ENCODE assay signal across 35 cellular contexts in genomic region chr15:87704276-87704675, GRCh38.
"Had no signal": no experiment of that assay in that cellular context is flagged by ENCODE, and none has a peak within 500 bp of the region (broad histone marks: within the 10 kb centered on the region; RNA-seq: fewer than 3 reads in every experiment).

No MANE protein-coding gene starts in this region.

- H3K36me3 ChIP-seq: adrenal gland, SJCRH30 had no signal

- H3K27ac ChIP-seq: adrenal gland, SJCRH30 had no signal

- H3K4me2 ChIP-seq: SK-N-SH had no signal

- H3K36me3 Mint-ChIP-seq: activated naive CD4-positive, alpha-beta T cell treated with anti-CD3 and anti-CD28 coated beads, Interleukin-2, amount 50 U/mL, for 72 hours; brain had no signal

- H3K9me3 Mint-ChIP-seq: activated CD4-positive, alpha-beta T cell treated with anti-CD3 and anti-CD28 coated beads, Interleukin-2, amount 10 ng/mL, durations not matched to agents 7 days and 5 days; activated naive CD4-positive, alpha-beta T cell treated with anti-CD3 and anti-CD28 coated beads for 36 hours; activated T-cell treated with anti-CD3 and anti-CD28 coated beads, Interleukin-2, amount 50 U/mL, for 24 hours had no signal

- H3K27me3 Mint-ChIP-seq: activated CD4-positive, alpha-beta T cell treated with anti-CD3 and anti-CD28 coated beads, Interleukin-2, amount 10 ng/mL, durations not matched to agents 7 days and 5 days; activated T-cell treated with anti-CD3 and anti-CD28 coated beads, Interleukin-2, amount 50 U/mL, for 24 hours had no signal

- ATAC-seq: activated CD4-positive, alpha-beta T cell treated with anti-CD3 and anti-CD28 coated beads for 36 hours; activated CD4-positive, CD25-positive, alpha-beta regulatory T cell treated with anti-CD3 and anti-CD28 coated beads, Interleukin-2, amount 50 U/mL, for 24 hours; activated CD8-positive, alpha-beta T cell treated with anti-CD3 and anti-CD28 coated beads, Interleukin-2, amount 10 ng/mL, durations not matched to agents 7 days and 5 days; activated naive CD4-positive, alpha-beta T cell treated with anti-CD3 and anti-CD28 coated beads, Interleukin-2, amount 50 U/mL, for 72 hours; Panc1 had no signal

- H3K9me3 ChIP-seq: adrenal gland, SJCRH30, SK-N-SH had no signal

- H3K9ac ChIP-seq: SK-N-SH had no signal

- H3K27me3 ChIP-seq: adrenal gland, SJCRH30 had no signal

- H3K4me1 Mint-ChIP-seq: activated CD4-positive, alpha-beta T cell treated with anti-CD3 and anti-CD28 coated beads for 36 hours; activated CD4-positive, alpha-beta T cell treated with anti-CD3 and anti-CD28 coated beads, Interleukin-2, amount 10 ng/mL, durations not matched to agents 7 days and 5 days had no signal

- H3K27ac Mint-ChIP-seq: activated CD4-positive, alpha-beta T cell treated with anti-CD3 and anti-CD28 coated beads for 36 hours; activated CD4-positive, alpha-beta T cell treated with anti-CD3 and anti-CD28 coated beads, Interleukin-2, amount 10 ng/mL, durations not matched to agents 7 days and 5 days; activated CD8-positive, alpha-beta T cell treated with anti-CD3 and anti-CD28 coated beads, Interleukin-2, amount 10 ng/mL, durations not matched to agents 7 days and 5 days; activated naive CD4-positive, alpha-beta T cell treated with anti-CD3 and anti-CD28 coated beads for 36 hours; activated naive CD4-positive, alpha-beta T cell treated with anti-CD3 and anti-CD28 coated beads, Interleukin-2, amount 50 U/mL, for 72 hours; activated T-cell treated with anti-CD3 and anti-CD28 coated beads, Interleukin-2, amount 50 U/mL, for 24 hours; activated T-helper 1 cell treated with anti-CD3 and anti-CD28 coated beads, Interleukin-12 subunit alpha, Interleukin-12 subunit beta, Interleukin-2, Interleukin-4 antibody, amounts not matched to agents 30 ng/mL and 10 ng/mL and 1 ng/mL, durations not matched to agents 14 hours and 24 hours and 36 hours; brain; T-helper 1 cell treated with Interleukin-12 subunit alpha and Interleukin-12 subunit beta and Interleukin-4 antibody, amounts not matched to agents 30 μg/mL and 1 μg/mL, for 36 hours; T-helper 2 cell treated with Interferon-gamma antibody and Interleukin-4, amounts not matched to agents 5 μg/mL and 100 μg/mL, for 36 hours had no signal

- DNase-seq: activated CD4-positive, alpha-beta T cell treated with anti-CD3 and anti-CD28 coated beads for 36 hours; activated CD4-positive, alpha-beta T cell treated with anti-CD3 and anti-CD28 coated beads, Interleukin-2, amount 10 ng/mL, durations not matched to agents 7 days and 5 days; activated CD4-positive, alpha-beta T cell treated with anti-CD3 and anti-CD28 coated beads, Interleukin-2, amount 50 U/mL, for 48 hours; activated CD8-positive, alpha-beta T cell treated with anti-CD3 and anti-CD28 coated beads, Interleukin-2, amount 10 ng/mL, durations not matched to agents 7 days and 5 days; activated gamma-delta T cell treated with Interleukin-2 at 50 U/mL for 16 hours; activated naive CD4-positive, alpha-beta T cell treated with anti-CD3 and anti-CD28 coated beads for 36 hours; activated T-cell treated with anti-CD3 and anti-CD28 coated beads, Interleukin-2, amount 50 U/mL, for 24 hours; adrenal gland; anterior cingulate cortex; caudate nucleus; cerebellar nuclear complex; cortex of kidney; NCI-H1048; NCI-H1105 treated with DMSO at 0.1 percent for 48 hours; NCI-H1436 treated with DMSO at 0.1 percent for 48 hours; NCI-H1694 treated with DMSO at 0.1 percent for 48 hours; NCI-H2029; NCI-H2107; NCI-H2171; NCI-H2227 treated with DMSO at 0.1 percent for 48 hours; NCI-H446; NCI-H510A treated with DMSO at 0.1 percent for 48 hours; NCI-H69; NCI-H82; SJCRH30; SK-N-SH had no signal

- FAIRE-seq: bronchial epithelial cell, TTC549 had no signal

- H3K4me3 Mint-ChIP-seq: activated CD4-positive, alpha-beta T cell treated with anti-CD3 and anti-CD28 coated beads for 36 hours; activated CD4-positive, alpha-beta T cell treated with anti-CD3 and anti-CD28 coated beads, Interleukin-2, amount 10 ng/mL, durations not matched to agents 7 days and 5 days; activated CD8-positive, alpha-beta T cell treated with anti-CD3 and anti-CD28 coated beads, Interleukin-2, amount 10 ng/mL, durations not matched to agents 7 days and 5 days; activated naive CD4-positive, alpha-beta T cell treated with anti-CD3 and anti-CD28 coated beads for 36 hours; activated T-cell treated with anti-CD3 and anti-CD28 coated beads, Interleukin-2, amount 50 U/mL, for 24 hours; activated T-helper 1 cell treated with anti-CD3 and anti-CD28 coated beads, Interleukin-12 subunit alpha, Interleukin-12 subunit beta, Interleukin-2, Interleukin-4 antibody, amounts not matched to agents 30 ng/mL and 10 ng/mL and 1 ng/mL, durations not matched to agents 14 hours and 24 hours and 36 hours; brain; T-helper 1 cell treated with Interleukin-12 subunit alpha and Interleukin-12 subunit beta and Interleukin-4 antibody, amounts not matched to agents 30 μg/mL and 1 μg/mL, for 36 hours; T-helper 2 cell treated with Interferon-gamma antibody and Interleukin-4, amounts not matched to agents 5 μg/mL and 100 μg/mL, for 36 hours had no signal

- H3K4me1 ChIP-seq: adrenal gland, SJCRH30 had no signal

- H3K4me3 ChIP-seq: adrenal gland, SJCRH30 had no signal
